ENCODE assay signal across 29 cellular contexts in genomic region chr6:4977468-4977867, GRCh38.
"Had no signal": no experiment of that assay in that cellular context is flagged by ENCODE, and none has a peak within 500 bp of the region (broad histone marks: within the 10 kb centered on the region; RNA-seq: fewer than 3 reads in every experiment).

No MANE protein-coding gene starts in this region.

- DNase-seq: hippocampal formation; kidney glomerular epithelial cell; left colon; left lung; lower lobe of right lung; mammary epithelial cell; mesenchymal stem cell; naive thymus-derived CD8-positive, alpha-beta T cell; nucleus accumbens; pancreas; posterior cingulate gyrus; retina; right cardiac atrium; stimulated activated CD4-positive, alpha-beta T cell treated with anti-CD3 and anti-CD28 coated beads, Interleukin-12 subunit alpha, Interleukin-12 subunit beta, amount 100 ng/mL, for 4 hours; stimulated activated CD4-positive, alpha-beta T cell treated with anti-CD3 and anti-CD28 coated beads, Interleukin-15, amount 100 ng/mL, for 24 hours; stimulated activated CD4-positive, alpha-beta T cell treated with anti-CD3 and anti-CD28 coated beads, Interleukin-2, amount 100 ng/mL, for 24 hours; stimulated activated CD4-positive, alpha-beta T cell treated with anti-CD3 and anti-CD28 coated beads, Interleukin-4, amount 100 ng/mL, for 1 hour; stimulated activated naive B cell treated with anti-CD40 and anti-IgM and Interleukin-4, amounts not matched to agents 10 μg/mL and 1 μg/mL and 100 μg/mL, for 72 hours; stimulated activated naive CD8-positive, alpha-beta T cell treated with anti-CD3 and anti-CD28 coated beads, Interleukin-15, Interleukin-2, amounts not matched to agents 100 U/mL and 50 U/mL, for 24 hours; stomach; tibial artery; trophoblast cell; upper lobe of right lung had no signal

- H3K27ac ChIP-seq: left lung, lower lobe of right lung, pancreas, prostate gland, skin epidermis, stomach, thoracic aorta, tibial artery, upper lobe of right lung had no signal

- H3K9me3 ChIP-seq: pancreas, prostate gland had no signal

- H3K4me1 Mint-ChIP-seq: naive thymus-derived CD8-positive, alpha-beta T cell; neural crest cell; stimulated activated naive B cell treated with anti-CD40 and anti-IgM and Interleukin-4, amounts not matched to agents 10 μg/mL and 1 μg/mL and 100 μg/mL, for 72 hours had no signal

- H3K4me1 ChIP-seq: left lung, lower lobe of right lung, pancreas, prostate gland, upper lobe of right lung had no signal

- ATAC-seq: left colon; left lung; lower lobe of right lung; naive thymus-derived CD8-positive, alpha-beta T cell; pancreas; right cardiac atrium; sciatic nerve; stimulated activated naive B cell treated with anti-CD40 and anti-IgM and Interleukin-4, amounts not matched to agents 10 μg/mL and 1 μg/mL and 100 μg/mL, for 72 hours; stimulated activated naive CD8-positive, alpha-beta T cell treated with anti-CD3 and anti-CD28 coated beads, Interleukin-15, Interleukin-2, amounts not matched to agents 100 U/mL and 50 U/mL, for 24 hours; upper lobe of right lung had no signal

- H3K4me3 Mint-ChIP-seq: naive thymus-derived CD8-positive, alpha-beta T cell; nephron; neural crest cell; stimulated activated naive B cell treated with anti-CD40 and anti-IgM and Interleukin-4, amounts not matched to agents 10 μg/mL and 1 μg/mL and 100 μg/mL, for 72 hours had no signal

- H3K27me3 ChIP-seq: pancreas, stomach, tibial artery, upper lobe of right lung had no signal

- H3K4me3 ChIP-seq: left lung, lower lobe of right lung, pancreas, prostate gland, skin epidermis, stomach, thoracic aorta, tibial artery, upper lobe of right lung had no signal

- H3K36me3 ChIP-seq: left lung, lower lobe of right lung, pancreas, prostate gland, stomach, thoracic aorta, tibial artery, upper lobe of right lung had no signal

- H3K27ac Mint-ChIP-seq: nephron; stimulated activated naive B cell treated with anti-CD40 and anti-IgM and Interleukin-4, amounts not matched to agents 10 μg/mL and 1 μg/mL and 100 μg/mL, for 72 hours had no signal
